14 cellular contexts compared by ENCODE assay signal in genomic region chr5:151030377-151030776, GRCh38. TPM values are rescaled to one million over a fixed set of nuclear protein-coding genes. Genes with fewer than 3 reads are reported as not detected.
A peak's percentile ranks its signal among the peaks of the same experiment; 100 is the strongest.
DNase-seq lines count a peak whose midpoint lies in the region; ATAC-seq, FAIRE-seq and TF ChIP-seq lines count a peak whose summit lies in the region.
"Had no signal": no experiment of that assay in that cellular context is flagged by ENCODE, and none has a peak within 500 bp of the region (broad histone marks: within the 10 kb centered on the region; RNA-seq: fewer than 3 reads in every experiment).

No MANE protein-coding gene starts in this region.

- POLR2A ChIA-PET in SK-N-SH (lab: Yijun Ruan, JAX) = no interaction called here
- POLR2A ChIA-PET in MCF 10A (lab: Yijun Ruan, JAX) = no interaction called here

- no peak for TF ChIP-seq RAD21 in SK-N-SH (IDR thresholded peaks at IDR 0.05; ENCODE audit: low read length)

- H3K27ac Mint-ChIP-seq in MCF 10A (ENCODE audit: low read depth, unreplicated experiment) = no peak overlapping the region
- H3K27ac Mint-ChIP-seq: activated naive CD8-positive, alpha-beta T cell; mesothelial cell of epicardium had no signal

- peaks cover 13% of the 10 kb centered on the region for H3K4me1 Mint-ChIP-seq in MCF 10A (ENCODE audit: insufficient read depth, unreplicated experiment)
- H3K4me1 Mint-ChIP-seq: activated CD4-positive, alpha-beta T cell treated with anti-CD3 and anti-CD28 coated beads, Interleukin-2, amount 10 ng/mL, durations not matched to agents 7 days and 5 days; mesothelial cell of epicardium had no signal

- intact Hi-C loops in body of pancreas (cut with DNase I) = no loop called here
- intact Hi-C loops in left ventricle myocardium superior (cut with micrococcal nuclease) = no loop called here
- intact Hi-C loops in pancreas (cut with DNase I) = no loop called here
- intact Hi-C loops in tibial artery (cut with DNase I; ENCODE audit: low total_unique reads) = no loop called here
- intact Hi-C loops in MCF 10A (cut with micrococcal nuclease) = no loop called here

- BruUV-seq in MCF 10A (replicated peaks; lab: Mats Ljungman, UMichigan) = no TSS peak

- no peaks in the 10 kb centered on the region for H3K79me2 ChIP-seq in SK-N-SH (ENCODE audit: insufficient read depth)

- H3K4me1 ChIP-seq in body of pancreas (no peaks in the 10 kb centered on the region), pancreas (no peaks in the 10 kb centered on the region), tibial artery (peaks cover 0 to 44% (median 28%) of the 10 kb centered on the region in 4 donors), SK-N-SH (ENCODE audit: control insufficient read depth in 1 of 2, insufficient read depth in 2 of 2, low read depth in 1 of 2, low read length in 1 of 2) (no peaks in the 10 kb centered on the region)

- DNase-seq in body of pancreas (peak; percentile 14 to 50 (median 35)), left ventricle myocardium superior (peak; percentile 75), pancreas (no peak), tibial artery (peak; percentile 89 to 92), SK-N-SH (no peak), MCF 10A (ENCODE audit: unreplicated experiment) (no peak)
- DNase-seq: activated CD4-positive, alpha-beta T cell treated with anti-CD3 and anti-CD28 coated beads, Interleukin-2, amount 10 ng/mL, durations not matched to agents 7 days and 5 days; NCI-H2081 treated with DMSO at 0.1 percent for 48 hours; NCI-H69; OCI-M1 had no signal

- H2AFZ ChIP-seq in SK-N-SH (ENCODE audit: low read depth) = no peak overlapping the region

- H3K9ac ChIP-seq in SK-N-SH = no peak overlapping the region

- TF ChIP-seq CTCF in body of pancreas (IDR thresholded peaks at IDR 0.05) (no peak), pancreas (IDR thresholded peaks at IDR 0.05) (no peak), tibial artery (IDR thresholded peaks at IDR 0.05) (no peak), SK-N-SH (IDR thresholded peaks at IDR 0.05) (no peak), MCF 10A (IDR thresholded peaks at IDR 0.05; ENCODE audit: unreplicated experiment) (no peak)

- H4K20me1 ChIP-seq in SK-N-SH (ENCODE audit: insufficient read depth) = no peaks in the 10 kb centered on the region

- H3K27me3 ChIP-seq in body of pancreas (no peaks in the 10 kb centered on the region), pancreas (no peaks in the 10 kb centered on the region), tibial artery (no peaks in the 10 kb centered on the region), SK-N-SH (ENCODE audit: insufficient read depth) (no peaks in the 10 kb centered on the region)

- no peak for FAIRE-seq in pancreas (lab: Jason Lieb, UNC)

- no peak for TF ChIP-seq EP300 in SK-N-SH (IDR thresholded peaks at IDR 0.05; ENCODE audit: borderline replicate concordance in 1 of 2, low read depth in 1 of 2, low read length in 1 of 2)

- ATAC-seq in body of pancreas = peak; percentile 41
- ATAC-seq in left ventricle myocardium superior = peak; percentile 84
- ATAC-seq in pancreas = peak in 3 of 4 donors; percentile 34 to 44 (median 35)
- no peak for ATAC-seq in HG03139 (IDR thresholded peaks at IDR 0.05; ENCODE audit: unreplicated experiment)
- no peak for ATAC-seq in GM18519 (IDR thresholded peaks at IDR 0.05; ENCODE audit: low FRiP score, unreplicated experiment)

- H3K9me3 ChIP-seq in body of pancreas (no peaks in the 10 kb centered on the region), pancreas (no peaks in the 10 kb centered on the region), tibial artery (no peaks in the 10 kb centered on the region), SK-N-SH (no peaks in the 10 kb centered on the region)

- H3K36me3 ChIP-seq in body of pancreas (replicated peaks in 1 of 2; ENCODE audit: insufficient read depth in 1 of 2, low read depth in 2 of 2) (peaks cover 7 to 46% of the 10 kb centered on the region in 2 donors), pancreas (peaks cover 6 to 80% (median 22%) of the 10 kb centered on the region in 3 donors), tibial artery (peaks cover 48 to 98% (median 92%) of the 10 kb centered on the region in 3 donors), SK-N-SH (replicated peaks in 1 of 2; ENCODE audit: control insufficient read depth in 1 of 2, insufficient read depth in 2 of 2, low read length in 1 of 2) (peaks cover 22 to 57% of the 10 kb centered on the region in 2 experiments)

- H3K9me3 Mint-ChIP-seq in MCF 10A (ENCODE audit: unreplicated experiment) = no peaks in the 10 kb centered on the region
- H3K9me3 Mint-ChIP-seq: activated CD4-positive, alpha-beta T cell treated with anti-CD3 and anti-CD28 coated beads, Interleukin-2, amount 10 ng/mL, durations not matched to agents 7 days and 5 days; mesothelial cell of epicardium had no signal

- H3K27ac ChIP-seq in body of pancreas = no peak overlapping the region
- H3K27ac ChIP-seq in pancreas = no peak overlapping the region
- peak overlapping the region; percentile 42 to 69 for H3K27ac ChIP-seq in tibial artery
- no peak overlapping the region for H3K27ac ChIP-seq in SK-N-SH (ENCODE audit: low read depth in 2 of 2, low read length in 1 of 2)

- 61 to 73% methylated on average over 2 to 4 of the region's 4 CpGs for WGBS in body of pancreas, 2 donors
- WGBS in pancreas, 2 donors = 78 to 79% methylated on average over 4 of the region's 4 CpGs
- 96% methylated on average over 2 of the region's 4 CpGs for WGBS in SK-N-SH (ENCODE audit: low lambda C conversion rate)

- no peaks in the 10 kb centered on the region for H3F3A ChIP-seq in SK-N-SH (replicated peaks; ENCODE audit: insufficient read depth)

- TF ChIP-seq POLR2A in body of pancreas (IDR thresholded peaks at IDR 0.05) = no peak

- H3K36me3 Mint-ChIP-seq in MCF 10A (ENCODE audit: insufficient read depth, unreplicated experiment) = peaks cover 94% of the 10 kb centered on the region

- no peaks in the 10 kb centered on the region for H3K27me3 Mint-ChIP-seq in MCF 10A (ENCODE audit: insufficient read depth, unreplicated experiment)
- H3K27me3 Mint-ChIP-seq: activated CD4-positive, alpha-beta T cell treated with anti-CD3 and anti-CD28 coated beads, Interleukin-2, amount 10 ng/mL, durations not matched to agents 7 days and 5 days; activated naive CD8-positive, alpha-beta T cell had no signal

- H3K4me3 Mint-ChIP-seq in MCF 10A (ENCODE audit: unreplicated experiment) = no peak overlapping the region
- H3K4me3 Mint-ChIP-seq: activated CD4-positive, alpha-beta T cell treated with anti-CD3 and anti-CD28 coated beads, Interleukin-2, amount 10 ng/mL, durations not matched to agents 7 days and 5 days; activated naive CD8-positive, alpha-beta T cell; mesothelial cell of epicardium had no signal

- CTCF ChIA-PET in SK-N-SH (lab: Yijun Ruan, JAX) (interaction anchor here (1.6 to 3.1 kb wide), 3 partner anchors 19 to 85 kb away, joined by 3 to 20 read pairs (median 7); no protein-coding TSS in a partner anchor), MCF 10A (lab: Yijun Ruan, JAX) (interaction anchor here (0.5 to 19.3 kb wide), 6 partner anchors 8 to 252 kb away, joined by 3 to 230 read pairs (median 8); partner anchors contain the start of gene SMIM3)

- H3K9me2 ChIP-seq in SK-N-SH = no peaks in the 10 kb centered on the region

- H3K4me3 ChIP-seq in body of pancreas = no peak overlapping the region
- H3K4me3 ChIP-seq in pancreas = no peak overlapping the region
- H3K4me3 ChIP-seq in tibial artery = no peak overlapping the region
- no peak overlapping the region for H3K4me3 ChIP-seq in SK-N-SH (ENCODE audit: low read depth in 2 of 2, low read length in 1 of 2)

- H3K4me2 ChIP-seq in SK-N-SH = no peak overlapping the region

TF ChIP-seq in SK-N-SH, 30 proteins besides CTCF, POLR2A, EP300 and RAD21 (continues in another document):
- TF ChIP-seq, protein P1, sequence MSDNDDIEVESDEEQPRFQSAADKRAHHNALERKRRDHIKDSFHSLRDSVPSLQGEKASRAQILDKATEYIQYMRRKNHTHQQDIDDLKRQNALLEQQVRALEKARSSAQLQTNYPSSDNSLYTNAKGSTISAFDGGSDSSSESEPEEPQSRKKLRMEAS (IDR thresholded peaks at IDR 0.05; ENCODE audit: low read depth) = no peak
- no peak for TF ChIP-seq IRF3 (IDR thresholded peaks at IDR 0.05; ENCODE audit: low read depth, low read length)
- no peak for TF ChIP-seq MEF2A (IDR thresholded peaks at IDR 0.05; ENCODE audit: borderline replicate concordance, low read depth)
- TF ChIP-seq, protein P2, sequence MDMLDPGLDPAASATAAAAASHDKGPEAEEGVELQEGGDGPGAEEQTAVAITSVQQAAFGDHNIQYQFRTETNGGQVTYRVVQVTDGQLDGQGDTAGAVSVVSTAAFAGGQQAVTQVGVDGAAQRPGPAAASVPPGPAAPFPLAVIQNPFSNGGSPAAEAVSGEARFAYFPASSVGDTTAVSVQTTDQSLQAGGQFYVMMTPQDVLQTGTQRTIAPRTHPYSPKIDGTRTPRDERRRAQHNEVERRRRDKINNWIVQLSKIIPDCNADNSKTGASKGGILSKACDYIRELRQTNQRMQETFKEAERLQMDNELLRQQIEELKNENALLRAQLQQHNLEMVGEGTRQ (IDR thresholded peaks at IDR 0.05; ENCODE audit: borderline replicate concordance, low read depth, low read length) = no peak
- no peak for TF ChIP-seq ELF1 (IDR thresholded peaks at IDR 0.05)

RNA-seq across cellular contexts. Expression of gene GPX3, which starts 10.0 kb away (rescaled TPM):
- total RNA-seq in body of pancreas (1,000 to 10,000 TPM in 1 of 2 donors, 100 to 1,000 TPM in 1; 686 to 1,482 TPM), left ventricle myocardium superior (537 TPM), pancreas (100 to 1,000 TPM in 1 of 6 donors, 10 to 100 TPM in 5; 26.3 to 131 (median 46.5) TPM), MCF 10A (2022) (not detected in 2 replicates)
- polyA plus RNA-seq in pancreas (100 to 1,000 TPM; 271 to 298 TPM), SK-N-SH (2012; rRNA removed) (3.2 and 3.8 TPM in 2 replicates)
- polyA plus RNA-seq in SK-N-SH (2012; cell fraction: cytosol; rRNA removed) = 2.9 and 3.5 TPM in 2 replicates
- polyA plus RNA-seq in SK-N-SH (2012; cell fraction: nucleus; rRNA removed) = 0.77 and 1.1 TPM in 2 replicates
- total RNA-seq: activated CD4-positive, alpha-beta T cell treated with anti-CD3 and anti-CD28 coated beads, Interleukin-2, amount 10 ng/mL, durations not matched to agents 7 days and 5 days had no signal

RNA-seq across cellular contexts. Expression of gene TNIP1, which starts 50.5 kb away (rescaled TPM):
- total RNA-seq in body of pancreas = 100 to 1,000 TPM in 1 of 2 donors, 10 to 100 TPM in 1; 89.3 to 111 TPM
- 137 TPM for total RNA-seq in left ventricle myocardium superior
- total RNA-seq in pancreas = 100 to 1,000 TPM in 1 of 6 donors, 10 to 100 TPM in 5; 66.3 to 118 (median 71.0) TPM
- polyA plus RNA-seq in pancreas = 10 to 100 TPM; 36.4 to 54.7 TPM
- polyA plus RNA-seq in SK-N-SH (2012; rRNA removed) = 39.4 and 46.2 TPM in 2 replicates
- 33.3 and 41.5 TPM in 2 replicates for polyA plus RNA-seq in SK-N-SH (2012; cell fraction: cytosol; rRNA removed)
- polyA plus RNA-seq in SK-N-SH (2012; cell fraction: nucleus; rRNA removed) = 36.6 and 41.8 TPM in 2 replicates
- total RNA-seq in MCF 10A (2022) = 246 and 342 TPM in 2 replicates

Comparison
In these comparisons a context has a peak if more than half of its experiments do, and no peak if none do; other contexts are left out.
1. ATAC-seq: peak in body of pancreas (single experiment), left ventricle myocardium superior (single experiment) and pancreas (3 of 4); none in HG03139 (single experiment) and GM18519 (single experiment).
2. DNase-seq: peak in body of pancreas (4 of 4), left ventricle myocardium superior (single experiment) and tibial artery (2 of 2); none in pancreas (0 of 6), SK-N-SH (single experiment) and MCF 10A (single experiment).
3. H3K27ac ChIP-seq: peak in tibial artery (2 of 2); none in body of pancreas (0 of 4), pancreas (0 of 4) and SK-N-SH (0 of 2).
4. RNA of gene GPX3, which starts 10.0 kb away (total RNA-seq): 686 to 1,482 TPM in body of pancreas, 537 TPM in left ventricle myocardium superior (single experiment) and 26.3 to 131 TPM in pancreas; not detected in MCF 10A; every median in the first group is over 10 times any median in the second.